8 cellular contexts compared by ENCODE assay signal in the genomic region with DNA sequence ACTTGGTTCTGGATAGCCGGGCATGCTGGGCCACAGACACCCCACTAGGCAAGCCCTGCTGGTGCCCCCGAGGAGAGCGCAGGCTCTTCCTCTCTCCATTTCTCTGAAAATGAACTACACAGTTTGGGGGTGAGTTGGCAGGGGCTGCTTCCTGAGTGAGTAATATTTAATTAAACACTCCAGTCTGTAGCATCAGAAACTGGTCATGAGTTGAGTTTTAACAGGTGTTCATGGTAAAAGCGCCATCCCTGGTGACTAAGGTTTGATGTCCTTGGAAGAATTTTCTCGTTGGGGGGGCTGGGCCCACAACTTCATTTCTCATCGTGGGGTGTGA. TPM values are rescaled to one million over a fixed set of nuclear protein-coding genes. Genes with fewer than 3 reads are reported as not detected.
A peak's percentile ranks its signal among the peaks of the same experiment; 100 is the strongest.
DNase-seq lines count a peak whose midpoint lies in the region; ATAC-seq, FAIRE-seq and TF ChIP-seq lines count a peak whose summit lies in the region.

No MANE protein-coding gene starts in this region.

- TF ChIP-seq CTCF in HepG2 (CRISPR knock-in tag; IDR thresholded peaks at IDR 0.05) (no peak), upper lobe of left lung (IDR thresholded peaks at IDR 0.05) (peak in 1 of 6 experiments; percentile 8), omental fat pad (IDR thresholded peaks at IDR 0.05) (no peak)

- H3K4me1 ChIP-seq in HepG2 (ENCODE audit: insufficient read depth, low read length) (peaks cover 69% of the 10 kb centered on the region), upper lobe of left lung (peaks cover 32 to 58% (median 43%) of the 10 kb centered on the region in 4 donors), Karpas-422 (ENCODE audit: low read length) (no peaks in the 10 kb centered on the region)

- no peak for TF ChIP-seq RAD21 in HepG2 (CRISPR knock-in tag; IDR thresholded peaks at IDR 0.05)

- H3K4me3 ChIP-seq in HepG2 (replicated peaks in 1 of 3; ENCODE audit: insufficient read depth in 1 of 3, low read depth in 2 of 3, low read length in 3 of 3) (peak overlapping the region in 2 of 3 experiments; percentile 53 to 83; a peak in 4 of 6 replicates), upper lobe of left lung (peak overlapping the region; percentile 44 to 95 (median 90)), Karpas-422 (ENCODE audit: low read length) (no peak overlapping the region)

- BruUV-seq in HepG2 (replicated peaks; lab: Mats Ljungman, UMichigan): no TSS peak

- H3K36me3 ChIP-seq in HepG2 (replicated peaks in 1 of 2; ENCODE audit: control insufficient read depth in 1 of 2, insufficient read depth in 2 of 2, low read length in 2 of 2) (no peaks in the 10 kb centered on the region), upper lobe of left lung (no peaks in the 10 kb centered on the region), Karpas-422 (ENCODE audit: insufficient read depth, low read length) (no peaks in the 10 kb centered on the region)

- in situ Hi-C loops in HepG2 (cut with HindIII; ENCODE audit: extremely low pct_ligation_motif_present, low pct_unique_long_range_greater_than_20kb): no loop called here

- 39% methylated on average over 6 of the region's 6 CpGs for WGBS in HepG2 (ENCODE audit: low lambda C conversion rate)
- 46% methylated on average over 6 of the region's 6 CpGs for WGBS in upper lobe of left lung, 2 donors

- peak; percentile 74 for DNase-seq in activated effector memory CD4-positive, alpha-beta T cell treated with anti-CD3 and anti-CD28 coated beads, Interleukin-2, amount 50 U/mL, for 16 hours
- DNase-seq in activated effector memory CD4-positive, alpha-beta T cell treated with Interleukin-2 at 50 U/mL for 16 hours: no peak
- DNase-seq in activated naive CD4-positive, alpha-beta T cell treated with anti-CD3 and anti-CD28 coated beads, Interleukin-2, amount 50 U/mL, for 72 hours (ENCODE audit: low spot score in 2 of 2): peak in 1 of 2 donors; percentile 57
- DNase-seq in HepG2 (ENCODE audit: low spot score) (peak; percentile 34), upper lobe of left lung (peak in 1 of 2 donors; percentile 41), Karpas-422 (no peak), omental fat pad (ENCODE audit: low spot score) (no peak), sciatic nerve (ENCODE audit: low spot score) (no peak)

- H3K4me2 ChIP-seq in HepG2 (ENCODE audit: low read depth, low read length): peak overlapping the region; percentile 93
- no peak overlapping the region for H3K4me2 ChIP-seq in Karpas-422 (ENCODE audit: low read depth, low read length, poor library complexity, severe bottlenecking)

- no peaks in the 10 kb centered on the region for H3K9me3 Mint-ChIP-seq in activated naive CD4-positive, alpha-beta T cell treated with anti-CD3 and anti-CD28 coated beads, Interleukin-2, amount 50 U/mL, for 72 hours

- CTCF ChIA-PET in HepG2 (lab: Yijun Ruan, JAX; ENCODE audit: low intra/inter-chr PET ratio, low total read pairs): no interaction called here

- ATAC-seq in activated naive CD4-positive, alpha-beta T cell treated with anti-CD3 and anti-CD28 coated beads, Interleukin-2, amount 50 U/mL, for 72 hours: peak; percentile 60 to 74
- peak; percentile 4; the same call in 1 of the 3 replicates for ATAC-seq in HepG2
- ATAC-seq in upper lobe of left lung (ENCODE audit: low FRiP score in 2 of 2): peak; percentile 2 to 40
- no peak for ATAC-seq in omental fat pad (ENCODE audit: low FRiP score)
- ATAC-seq in sciatic nerve: no peak

- H3K9ac ChIP-seq in HepG2 (ENCODE audit: insufficient read depth, low read depth, low read length) (no peak overlapping the region), Karpas-422 (ENCODE audit: low read length) (no peak overlapping the region)

- H3K27ac Mint-ChIP-seq in activated naive CD4-positive, alpha-beta T cell treated with anti-CD3 and anti-CD28 coated beads, Interleukin-2, amount 50 U/mL, for 72 hours: no peak overlapping the region

- POLR2A ChIA-PET in HepG2 (lab: Yijun Ruan, JAX): no interaction called here

- no peak overlapping the region for H2AFZ ChIP-seq in HepG2 (ENCODE audit: low read length)
- no peak overlapping the region for H2AFZ ChIP-seq in Karpas-422 (ENCODE audit: low read length)

- TF ChIP-seq POLR2A in HepG2 (IDR thresholded peaks at IDR 0.05; ENCODE audit: insufficient read depth in 1 of 2, low read depth in 2 of 2, low read length in 2 of 2) (no peak), upper lobe of left lung (IDR thresholded peaks at IDR 0.05) (no peak)

- H3K79me2 ChIP-seq in HepG2 (ENCODE audit: insufficient read depth, low read length) (peaks cover 28% of the 10 kb centered on the region), Karpas-422 (ENCODE audit: low read length) (no peaks in the 10 kb centered on the region)

- no peaks in the 10 kb centered on the region for H3K36me3 Mint-ChIP-seq in activated naive CD4-positive, alpha-beta T cell treated with anti-CD3 and anti-CD28 coated beads, Interleukin-2, amount 50 U/mL, for 72 hours

- TF ChIP-seq EP300 in HepG2 (IDR thresholded peaks at IDR 0.05; ENCODE audit: low read depth in 2 of 2, low read length in 2 of 2) (no peak), HepG2 (CRISPR knock-in tag; IDR thresholded peaks at IDR 0.05; ENCODE audit: borderline replicate concordance) (no peak), upper lobe of left lung (IDR thresholded peaks at IDR 0.05) (no peak)

- H3K27ac ChIP-seq in HepG2 (ENCODE audit: extremely low read length, insufficient read depth, low read length): no peak overlapping the region
- peak overlapping the region in 2 of 4 donors; percentile 10 to 96 for H3K27ac ChIP-seq in upper lobe of left lung
- no peak overlapping the region for H3K27ac ChIP-seq in Karpas-422 (ENCODE audit: low read length)

- 0 out of 2 replicates have a peak, but pooled peaks cover 2% of the 10 kb centered on the region for H3K9me3 ChIP-seq in HepG2 (ENCODE audit: low read length)
- H3K9me3 ChIP-seq in upper lobe of left lung: no peaks in the 10 kb centered on the region
- H3K9me3 ChIP-seq in Karpas-422 (ENCODE audit: low read length): no peaks in the 10 kb centered on the region

- intact Hi-C loops in HepG2 (cut with micrococcal nuclease; ENCODE audit: unreplicated experiment): no loop called here
- intact Hi-C loops in sciatic nerve (cut with DNase I): no loop called here

- H4K20me1 ChIP-seq in HepG2 (ENCODE audit: insufficient read depth, low read length) (peaks cover 4% of the 10 kb centered on the region; the same call in 1 of the 2 replicates), Karpas-422 (ENCODE audit: insufficient read depth, low read depth, low read length) (no peaks in the 10 kb centered on the region)

- no peaks in the 10 kb centered on the region for H3K27me3 ChIP-seq in HepG2 (ENCODE audit: control insufficient read depth in 1 of 2, insufficient read depth in 2 of 2, low read length in 2 of 2)
- H3K27me3 ChIP-seq in upper lobe of left lung: no peaks in the 10 kb centered on the region
- no peaks in the 10 kb centered on the region for H3K27me3 ChIP-seq in Karpas-422 (ENCODE audit: low read length)

- no peak for FAIRE-seq in HepG2 (lab: Jason Lieb, UNC)

- H3K9me2 ChIP-seq in Karpas-422 (replicated peaks; ENCODE audit: insufficient read depth, low read length): no peaks in the 10 kb centered on the region

RNA-seq across cellular contexts. Expression of gene SPSB1, which starts 1.7 kb away (rescaled TPM):
- total RNA-seq in activated naive CD4-positive, alpha-beta T cell treated with anti-CD3 and anti-CD28 coated beads, Interleukin-2, amount 50 U/mL, for 72 hours: 10 to 100 TPM in 1 of 2 donors, 1 to 10 TPM in 1; 3.8 to 12.6 TPM
- total RNA-seq in HepG2 (2016; rRNA removed; fragmentation: Illumina TruSeq; extraction: Trizol): 5.0 and 7.1 TPM in 2 replicates
- total RNA-seq in HepG2 (2016; cell fraction: cytosol; rRNA removed; fragmentation: Illumina TruSeq; extraction: Trizol; ENCODE audit: low read depth): 2.4 and 2.5 TPM in 2 replicates
- total RNA-seq in HepG2 (2016; cell fraction: insoluble cytoplasmic fraction; rRNA removed; fragmentation: Illumina TruSeq; extraction: Trizol): 5.2 and 5.8 TPM in 2 replicates
- total RNA-seq in HepG2 (2016; cell fraction: membrane; rRNA removed; fragmentation: Illumina TruSeq; extraction: Trizol): 4.4 and 5.9 TPM in 2 replicates
- 4.3 and 4.4 TPM in 2 replicates for total RNA-seq in HepG2 (2016; cell fraction: nucleus; rRNA removed; fragmentation: Illumina TruSeq; extraction: Trizol)
- 8.0 and 10.9 TPM in 2 replicates for polyA plus RNA-seq in HepG2 (2011; rRNA removed)
- 8.1 and 8.5 TPM in 2 replicates for polyA plus RNA-seq in HepG2 (2011; cell fraction: cytosol; rRNA removed)
- 5.1 TPM in 2 replicates for polyA plus RNA-seq in HepG2 (2011; cell fraction: nucleus; rRNA removed)
- polyA plus RNA-seq in HepG2 (2012): 4.0 and 7.7 TPM in 2 replicates
- polyA plus RNA-seq in HepG2 (2016; cell fraction: cytosol; fragmentation: Illumina TruSeq; extraction: Trizol; ENCODE audit: low read depth): 1.9 and 2.2 TPM in 2 replicates
- polyA plus RNA-seq in HepG2 (2016; cell fraction: insoluble cytoplasmic fraction; fragmentation: Illumina TruSeq; extraction: Trizol; ENCODE audit: low read depth): 7.3 and 7.8 TPM in 2 replicates
- polyA plus RNA-seq in HepG2 (2016; cell fraction: membrane; fragmentation: Illumina TruSeq; extraction: Trizol; ENCODE audit: low read depth): 3.9 and 4.2 TPM in 2 replicates
- polyA plus RNA-seq in HepG2 (2016; cell fraction: nucleus; fragmentation: Illumina TruSeq; extraction: Trizol; ENCODE audit: insufficient read depth, low read depth): 3.9 and 4.4 TPM in 2 replicates
- 9.2 and 17.1 TPM in 2 replicates for polyA minus RNA-seq in HepG2 (2011; rRNA and poly(A)+ RNA removed; ENCODE audit: low replicate concordance)
- 3.6 and 6.4 TPM in 2 replicates for polyA minus RNA-seq in HepG2 (2011; cell fraction: cytosol; rRNA and poly(A)+ RNA removed)
- polyA minus RNA-seq in HepG2 (2011; cell fraction: nucleus; rRNA and poly(A)+ RNA removed): 3.1 and 4.2 TPM in 2 replicates
- total RNA-seq in upper lobe of left lung: 10 to 100 TPM; 21.0 to 49.1 (median 30.3) TPM
- total RNA-seq in Karpas-422 (2014; rRNA removed; shearing (Covaris generic); ENCODE audit: low replicate concordance): not detected in 2 replicates
- 100 to 1,000 TPM in 1 of 4 donors, 10 to 100 TPM in 3; 33.5 to 111 (median 76.3) TPM for total RNA-seq in omental fat pad
- 20.1 TPM for total RNA-seq in sciatic nerve

RNA-seq across cellular contexts. Expression of gene H6PD, which starts 59.8 kb away (rescaled TPM):
- 10 to 100 TPM in 1 of 2 donors, 1 to 10 TPM in 1; 4.4 to 16.2 TPM for total RNA-seq in activated naive CD4-positive, alpha-beta T cell treated with anti-CD3 and anti-CD28 coated beads, Interleukin-2, amount 50 U/mL, for 72 hours
- total RNA-seq in HepG2 (2016; rRNA removed; fragmentation: Illumina TruSeq; extraction: Trizol): 6.3 and 9.3 TPM in 2 replicates
- total RNA-seq in HepG2 (2016; cell fraction: cytosol; rRNA removed; fragmentation: Illumina TruSeq; extraction: Trizol; ENCODE audit: low read depth): 0.79 and 0.81 TPM in 2 replicates
- total RNA-seq in HepG2 (2016; cell fraction: insoluble cytoplasmic fraction; rRNA removed; fragmentation: Illumina TruSeq; extraction: Trizol): 5.4 and 9.4 TPM in 2 replicates
- total RNA-seq in HepG2 (2016; cell fraction: membrane; rRNA removed; fragmentation: Illumina TruSeq; extraction: Trizol): 2.5 TPM in 2 replicates
- 10.0 and 12.1 TPM in 2 replicates for total RNA-seq in HepG2 (2016; cell fraction: nucleus; rRNA removed; fragmentation: Illumina TruSeq; extraction: Trizol)
- polyA plus RNA-seq in HepG2 (2011; rRNA removed): 14.1 and 21.5 TPM in 2 replicates
- polyA plus RNA-seq in HepG2 (2011; cell fraction: cytosol; rRNA removed): 13.3 and 14.5 TPM in 2 replicates
- polyA plus RNA-seq in HepG2 (2011; cell fraction: nucleus; rRNA removed): 26.3 and 26.5 TPM in 2 replicates
- polyA plus RNA-seq in HepG2 (2012): 10.8 and 11.1 TPM in 2 replicates
- polyA plus RNA-seq in HepG2 (2016; cell fraction: cytosol; fragmentation: Illumina TruSeq; extraction: Trizol; ENCODE audit: low read depth): 0.36 TPM in 2 replicates
- 4.2 and 4.6 TPM in 2 replicates for polyA plus RNA-seq in HepG2 (2016; cell fraction: insoluble cytoplasmic fraction; fragmentation: Illumina TruSeq; extraction: Trizol; ENCODE audit: low read depth)
- 0.93 and 0.94 TPM in 2 replicates for polyA plus RNA-seq in HepG2 (2016; cell fraction: membrane; fragmentation: Illumina TruSeq; extraction: Trizol; ENCODE audit: low read depth)
- polyA plus RNA-seq in HepG2 (2016; cell fraction: nucleus; fragmentation: Illumina TruSeq; extraction: Trizol; ENCODE audit: insufficient read depth, low read depth): 15.4 and 16.8 TPM in 2 replicates
- 2.9 and 31.0 TPM in 2 replicates for polyA minus RNA-seq in HepG2 (2011; rRNA and poly(A)+ RNA removed; ENCODE audit: low replicate concordance)
- 14.3 and 18.7 TPM in 2 replicates for polyA minus RNA-seq in HepG2 (2011; cell fraction: cytosol; rRNA and poly(A)+ RNA removed)
- 7.9 and 11.3 TPM in 2 replicates for polyA minus RNA-seq in HepG2 (2011; cell fraction: nucleus; rRNA and poly(A)+ RNA removed)
- total RNA-seq in upper lobe of left lung: 10 to 100 TPM; 36.7 to 57.0 (median 44.5) TPM
- 21.3 and 21.6 TPM in 2 replicates for total RNA-seq in Karpas-422 (2014; rRNA removed; shearing (Covaris generic); ENCODE audit: low replicate concordance)
- total RNA-seq in omental fat pad: 100 to 1,000 TPM in 1 of 4 donors, 10 to 100 TPM in 3; 75.5 to 142 (median 82.7) TPM
- 52.9 TPM for total RNA-seq in sciatic nerve

Comparison
In these comparisons a context has a peak if more than half of its experiments do, and no peak if none do; other contexts are left out.
1. DNase-seq: peak in activated effector memory CD4-positive, alpha-beta T cell treated with anti-CD3 and anti-CD28 coated beads, Interleukin-2, amount 50 U/mL, for 16 hours (single experiment) and HepG2 (single experiment); none in activated effector memory CD4-positive, alpha-beta T cell treated with Interleukin-2 at 50 U/mL for 16 hours (single experiment), Karpas-422 (single experiment), omental fat pad (single experiment) and sciatic nerve (single experiment).
2. ATAC-seq: peak in activated naive CD4-positive, alpha-beta T cell treated with anti-CD3 and anti-CD28 coated beads, Interleukin-2, amount 50 U/mL, for 72 hours (2 of 2), HepG2 (single experiment) and upper lobe of left lung (2 of 2); none in omental fat pad (single experiment) and sciatic nerve (single experiment).